In genomic region chr6:35260642-35261570, GRCh38 we compare ENCODE assay signal across 8 cellular contexts. TPM values are rescaled to one million over a fixed set of nuclear protein-coding genes. Genes with fewer than 3 reads are reported as not detected.
DNase-seq lines count a peak whose midpoint lies in the region; ATAC-seq and FAIRE-seq lines count a peak whose summit lies in the region.

No MANE protein-coding gene starts in this region.

- H3K4me3 Mint-ChIP-seq in T-helper 2 cell treated with Interferon-gamma antibody and Interleukin-4, amounts not matched to agents 5 μg/mL and 100 μg/mL, for 36 hours, result peak overlapping the region; percentile 85
- peak overlapping the region; percentile 88 for H3K4me3 Mint-ChIP-seq in activated T-helper 2 cell treated with anti-CD3 and anti-CD28 coated beads, Interferon-gamma antibody, Interleukin-2, Interleukin-4, amounts not matched to agents 10 μg/mL and 5 μg/mL and 100 μg/mL, durations not matched to agents 14 hours and 24 hours and 36 hours (ENCODE audit: low read depth)

- DNase-seq in T-helper 2 cell treated with Interferon-gamma antibody and Interleukin-4, amounts not matched to agents 5 μg/mL and 100 μg/mL, for 36 hours (ENCODE audit: low spot score), result no peak
- DNase-seq in T-helper 2 cell (no peak), inferior parietal cortex (ENCODE audit: extremely low spot score) (peak; percentile 33), superior temporal gyrus (ENCODE audit: extremely low spot score) (peak; percentile 32), NOMO-1 treated with dmso at 0.1 percent for 144 hours (lab: John Stamatoyannopoulos, UW; ENCODE audit: unreplicated experiment) (no peak), RCC 7860 (ENCODE audit: low spot score) (no peak)
- no peak for DNase-seq in activated T-helper 2 cell treated with anti-CD3 and anti-CD28 coated beads, Interferon-gamma antibody, Interleukin-2, Interleukin-4, amounts not matched to agents 10 μg/mL and 5 μg/mL and 100 μg/mL, durations not matched to agents 14 hours and 24 hours and 36 hours (ENCODE audit: low spot score)

- no peaks in the 10 kb centered on the region for H3K9me3 Mint-ChIP-seq in T-helper 2 cell treated with Interferon-gamma antibody and Interleukin-4, amounts not matched to agents 5 μg/mL and 100 μg/mL, for 36 hours
- H3K9me3 Mint-ChIP-seq in activated T-helper 2 cell treated with anti-CD3 and anti-CD28 coated beads, Interferon-gamma antibody, Interleukin-2, Interleukin-4, amounts not matched to agents 10 μg/mL and 5 μg/mL and 100 μg/mL, durations not matched to agents 14 hours and 24 hours and 36 hours, result no peaks in the 10 kb centered on the region

- no peak for FAIRE-seq in RCC 7860 (lab: Jason Lieb, UNC)

- peaks cover 3% of the 10 kb centered on the region for H3K36me3 Mint-ChIP-seq in T-helper 2 cell treated with Interferon-gamma antibody and Interleukin-4, amounts not matched to agents 5 μg/mL and 100 μg/mL, for 36 hours (ENCODE audit: low read depth)
- peaks cover 4% of the 10 kb centered on the region for H3K36me3 Mint-ChIP-seq in activated T-helper 2 cell treated with anti-CD3 and anti-CD28 coated beads, Interferon-gamma antibody, Interleukin-2, Interleukin-4, amounts not matched to agents 10 μg/mL and 5 μg/mL and 100 μg/mL, durations not matched to agents 14 hours and 24 hours and 36 hours (ENCODE audit: low read depth)

- no peak for ATAC-seq in HG03354 (IDR thresholded peaks at IDR 0.05; ENCODE audit: poor library complexity, severe bottlenecking, unreplicated experiment)

- intact Hi-C loops in activated T-helper 2 cell treated with anti-CD3 and anti-CD28 coated beads, Interferon-gamma antibody, Interleukin-2, Interleukin-4, amounts not matched to agents 10 μg/mL and 5 μg/mL and 100 μg/mL, durations not matched to agents 14 hours and 24 hours and 36 hours (cut with micrococcal nuclease), result loop anchor here (2.0 kb wide), 1 partner anchor 42 kb away; no protein-coding TSS in a partner anchor

- peak overlapping the region; percentile 89 for H3K27ac Mint-ChIP-seq in T-helper 2 cell treated with Interferon-gamma antibody and Interleukin-4, amounts not matched to agents 5 μg/mL and 100 μg/mL, for 36 hours
- peak overlapping the region; percentile 89 for H3K27ac Mint-ChIP-seq in activated T-helper 2 cell treated with anti-CD3 and anti-CD28 coated beads, Interferon-gamma antibody, Interleukin-2, Interleukin-4, amounts not matched to agents 10 μg/mL and 5 μg/mL and 100 μg/mL, durations not matched to agents 14 hours and 24 hours and 36 hours

- no peaks in the 10 kb centered on the region for H3K27me3 Mint-ChIP-seq in T-helper 2 cell treated with Interferon-gamma antibody and Interleukin-4, amounts not matched to agents 5 μg/mL and 100 μg/mL, for 36 hours (ENCODE audit: low read depth)
- no peaks in the 10 kb centered on the region for H3K27me3 Mint-ChIP-seq in activated T-helper 2 cell treated with anti-CD3 and anti-CD28 coated beads, Interferon-gamma antibody, Interleukin-2, Interleukin-4, amounts not matched to agents 10 μg/mL and 5 μg/mL and 100 μg/mL, durations not matched to agents 14 hours and 24 hours and 36 hours (ENCODE audit: low read depth)

- H3K4me1 Mint-ChIP-seq in T-helper 2 cell treated with Interferon-gamma antibody and Interleukin-4, amounts not matched to agents 5 μg/mL and 100 μg/mL, for 36 hours (ENCODE audit: low read depth), result peaks cover 41% of the 10 kb centered on the region
- peaks cover 40% of the 10 kb centered on the region for H3K4me1 Mint-ChIP-seq in activated T-helper 2 cell treated with anti-CD3 and anti-CD28 coated beads, Interferon-gamma antibody, Interleukin-2, Interleukin-4, amounts not matched to agents 10 μg/mL and 5 μg/mL and 100 μg/mL, durations not matched to agents 14 hours and 24 hours and 36 hours (ENCODE audit: low read depth)

RNA-seq across cellular contexts. Expression of gene ZNF76, which starts 1.4 kb away (rescaled TPM):
- 37.5 and 39.8 TPM in 2 replicates for total RNA-seq in activated T-helper 2 cell treated with anti-CD3 and anti-CD28 coated beads, Interferon-gamma antibody, Interleukin-2, Interleukin-4, amounts not matched to agents 10 μg/mL and 5 μg/mL and 100 μg/mL, durations not matched to agents 14 hours and 24 hours and 36 hours

RNA-seq across cellular contexts. Expression of gene DEF6, which starts 36.7 kb away (rescaled TPM):
- 120 and 121 TPM in 2 replicates for total RNA-seq in activated T-helper 2 cell treated with anti-CD3 and anti-CD28 coated beads, Interferon-gamma antibody, Interleukin-2, Interleukin-4, amounts not matched to agents 10 μg/mL and 5 μg/mL and 100 μg/mL, durations not matched to agents 14 hours and 24 hours and 36 hours

RNA-seq across cellular contexts. Expression of gene SCUBE3, which starts 47.1 kb away (rescaled TPM):
- not detected in 2 replicates for total RNA-seq in activated T-helper 2 cell treated with anti-CD3 and anti-CD28 coated beads, Interferon-gamma antibody, Interleukin-2, Interleukin-4, amounts not matched to agents 10 μg/mL and 5 μg/mL and 100 μg/mL, durations not matched to agents 14 hours and 24 hours and 36 hours

Comparison
In these comparisons a context has a peak if more than half of its experiments do, and no peak if none do; other contexts are left out.
1. DNase-seq: peak in inferior parietal cortex (single experiment) and superior temporal gyrus (single experiment); none in T-helper 2 cell treated with Interferon-gamma antibody and Interleukin-4, amounts not matched to agents 5 μg/mL and 100 μg/mL, for 36 hours (single experiment), T-helper 2 cell (0 of 5), activated T-helper 2 cell treated with anti-CD3 and anti-CD28 coated beads, Interferon-gamma antibody, Interleukin-2, Interleukin-4, amounts not matched to agents 10 μg/mL and 5 μg/mL and 100 μg/mL, durations not matched to agents 14 hours and 24 hours and 36 hours (single experiment), NOMO-1 treated with dmso at 0.1 percent for 144 hours (single experiment) and RCC 7860 (single experiment).